Comparison of ENCODE assay signal across 8 cellular contexts in genomic region chr2:213238753-213239591, GRCh38. TPM values are rescaled to one million over a fixed set of nuclear protein-coding genes. Genes with fewer than 3 reads are reported as not detected.
DNase-seq lines count a peak whose midpoint lies in the region; ATAC-seq lines count a peak whose summit lies in the region.

No MANE protein-coding gene starts in this region.

- no peaks in the 10 kb centered on the region for H3K36me3 ChIP-seq in naive thymus-derived CD4-positive, alpha-beta T cell (ENCODE audit: control insufficient read depth in 2 of 3, insufficient read depth in 3 of 3, low read length in 3 of 3)

- H3K9me3 ChIP-seq in naive thymus-derived CD4-positive, alpha-beta T cell (ENCODE audit: control insufficient read depth in 2 of 3, low read length in 3 of 3) = no peaks in the 10 kb centered on the region

- CTCF ChIA-PET in activated CD8-positive, alpha-beta T cell treated with anti-CD3 and anti-CD28 coated beads, Interleukin-2, amount 10 ng/mL, durations not matched to agents 7 days and 5 days (lab: Charles Lee) = no interaction called here
- CTCF ChIA-PET in naive thymus-derived CD4-positive, alpha-beta T cell (lab: Charles Lee) = no interaction called here

- peaks cover 18% of the 10 kb centered on the region for H3K27me3 Mint-ChIP-seq in stimulated activated naive CD8-positive, alpha-beta T cell treated with anti-CD3 and anti-CD28 coated beads, Interleukin-15, Interleukin-2, amounts not matched to agents 100 ng/mL and 50 ng/mL, for 24 hours
- H3K27me3 Mint-ChIP-seq in activated CD8-positive, alpha-beta T cell treated with anti-CD3 and anti-CD28 coated beads, Interleukin-2, amount 10 ng/mL, durations not matched to agents 7 days and 5 days (ENCODE audit: low read depth) = peaks cover 3% of the 10 kb centered on the region
- H3K27me3 Mint-ChIP-seq in naive thymus-derived CD4-positive, alpha-beta T cell = peaks cover 21 to 41% (median 31%) of the 10 kb centered on the region in 5 donors

- POLR2A ChIA-PET in activated CD8-positive, alpha-beta T cell treated with anti-CD3 and anti-CD28 coated beads, Interleukin-2, amount 10 ng/mL, durations not matched to agents 7 days and 5 days (lab: Charles Lee) = interaction anchor here (0.7 to 1.5 kb wide), 2 partner anchors 88 to 89 kb away, joined by 4 read pairs; partner anchors contain the start of gene IKZF2
- POLR2A ChIA-PET in naive thymus-derived CD4-positive, alpha-beta T cell (lab: Charles Lee) = no interaction called here

- H3K27ac ChIP-seq in naive thymus-derived CD4-positive, alpha-beta T cell (ENCODE audit: low read depth, low read length) = no peak overlapping the region

- H3K9me3 Mint-ChIP-seq in stimulated activated naive CD8-positive, alpha-beta T cell treated with anti-CD3 and anti-CD28 coated beads, Interleukin-15, Interleukin-2, amounts not matched to agents 100 ng/mL and 50 ng/mL, for 24 hours = no peaks in the 10 kb centered on the region
- no peaks in the 10 kb centered on the region for H3K9me3 Mint-ChIP-seq in activated CD8-positive, alpha-beta T cell treated with anti-CD3 and anti-CD28 coated beads, Interleukin-2, amount 10 ng/mL, durations not matched to agents 7 days and 5 days (ENCODE audit: insufficient read depth)
- H3K9me3 Mint-ChIP-seq in naive thymus-derived CD4-positive, alpha-beta T cell = no peaks in the 10 kb centered on the region

- peaks cover 51% of the 10 kb centered on the region for H3K4me1 Mint-ChIP-seq in stimulated activated naive CD8-positive, alpha-beta T cell treated with anti-CD3 and anti-CD28 coated beads, Interleukin-15, Interleukin-2, amounts not matched to agents 100 ng/mL and 50 ng/mL, for 24 hours (ENCODE audit: low read depth)
- peaks cover 38% of the 10 kb centered on the region for H3K4me1 Mint-ChIP-seq in activated CD8-positive, alpha-beta T cell treated with anti-CD3 and anti-CD28 coated beads, Interleukin-2, amount 10 ng/mL, durations not matched to agents 7 days and 5 days (ENCODE audit: low read depth)
- peaks cover 0 to 27% (median 7%) of the 10 kb centered on the region in 7 donors for H3K4me1 Mint-ChIP-seq in naive thymus-derived CD4-positive, alpha-beta T cell

- intact Hi-C loops in naive thymus-derived CD4-positive, alpha-beta T cell (cut with micrococcal nuclease) = loop anchor here in 1 of 2 donors (5.0 kb wide), 1 partner anchor 87 kb away; the partner anchor contains the start of gene IKZF2

- no peaks in the 10 kb centered on the region for H3K4me1 ChIP-seq in naive thymus-derived CD4-positive, alpha-beta T cell (ENCODE audit: control insufficient read depth in 2 of 2, insufficient read depth in 2 of 2, low read length in 2 of 2)

- H3K4me3 Mint-ChIP-seq in stimulated activated naive CD8-positive, alpha-beta T cell treated with anti-CD3 and anti-CD28 coated beads, Interleukin-15, Interleukin-2, amounts not matched to agents 100 ng/mL and 50 ng/mL, for 24 hours = peak overlapping the region; percentile 30
- peak overlapping the region; percentile 59 for H3K4me3 Mint-ChIP-seq in activated CD8-positive, alpha-beta T cell treated with anti-CD3 and anti-CD28 coated beads, Interleukin-2, amount 10 ng/mL, durations not matched to agents 7 days and 5 days
- peak overlapping the region in 5 of 10 donors; percentile 10 to 42 (median 21) for H3K4me3 Mint-ChIP-seq in naive thymus-derived CD4-positive, alpha-beta T cell

- no peak for DNase-seq in stimulated activated naive CD8-positive, alpha-beta T cell treated with anti-CD3 and anti-CD28 coated beads, Interleukin-15, Interleukin-2, amounts not matched to agents 100 U/mL and 50 U/mL, for 24 hours
- DNase-seq in activated CD8-positive, alpha-beta T cell treated with anti-CD3 and anti-CD28 coated beads, Interleukin-2, amount 10 ng/mL, durations not matched to agents 7 days and 5 days = no peak
- no peak for DNase-seq in naive thymus-derived CD4-positive, alpha-beta T cell
- DNase-seq in NCI-H345 (lab: John Stamatoyannopoulos, UW) (no peak), NCI-H748 treated with DMSO at 0.1 percent for 48 hours (lab: John Stamatoyannopoulos, UW) (no peak), putamen (ENCODE audit: low spot score) (no peak)

- peak overlapping the region; percentile 37 for H3K27ac Mint-ChIP-seq in stimulated activated naive CD8-positive, alpha-beta T cell treated with anti-CD3 and anti-CD28 coated beads, Interleukin-15, Interleukin-2, amounts not matched to agents 100 ng/mL and 50 ng/mL, for 24 hours
- peak overlapping the region; percentile 70 for H3K27ac Mint-ChIP-seq in activated CD8-positive, alpha-beta T cell treated with anti-CD3 and anti-CD28 coated beads, Interleukin-2, amount 10 ng/mL, durations not matched to agents 7 days and 5 days
- peak overlapping the region in 5 of 9 donors; percentile 13 to 64 (median 34) for H3K27ac Mint-ChIP-seq in naive thymus-derived CD4-positive, alpha-beta T cell

- no peak for ATAC-seq in stimulated activated naive CD8-positive, alpha-beta T cell treated with anti-CD3 and anti-CD28 coated beads, Interleukin-15, Interleukin-2, amounts not matched to agents 100 U/mL and 50 U/mL, for 24 hours
- peak; percentile 41 for ATAC-seq in HG03095 (IDR thresholded peaks at IDR 0.05; ENCODE audit: unreplicated experiment)
- no peak for ATAC-seq in activated CD8-positive, alpha-beta T cell treated with anti-CD3 and anti-CD28 coated beads, Interleukin-2, amount 10 ng/mL, durations not matched to agents 7 days and 5 days
- no peak for ATAC-seq in naive thymus-derived CD4-positive, alpha-beta T cell

- H3K4me3 ChIP-seq in naive thymus-derived CD4-positive, alpha-beta T cell (ENCODE audit: low read length) = no peak overlapping the region

- no peaks in the 10 kb centered on the region for H3K36me3 Mint-ChIP-seq in stimulated activated naive CD8-positive, alpha-beta T cell treated with anti-CD3 and anti-CD28 coated beads, Interleukin-15, Interleukin-2, amounts not matched to agents 100 ng/mL and 50 ng/mL, for 24 hours (ENCODE audit: low read depth)
- no peaks in the 10 kb centered on the region for H3K36me3 Mint-ChIP-seq in activated CD8-positive, alpha-beta T cell treated with anti-CD3 and anti-CD28 coated beads, Interleukin-2, amount 10 ng/mL, durations not matched to agents 7 days and 5 days (ENCODE audit: low read depth)
- no peaks in the 10 kb centered on the region for H3K36me3 Mint-ChIP-seq in naive thymus-derived CD4-positive, alpha-beta T cell

- no peaks in the 10 kb centered on the region for H3K27me3 ChIP-seq in naive thymus-derived CD4-positive, alpha-beta T cell (ENCODE audit: control insufficient read depth in 2 of 2, insufficient read depth in 2 of 2, low read length in 2 of 2)

RNA-seq across cellular contexts. Expression of gene SPAG16, which starts 45.3 kb away (rescaled TPM):
- 10 to 100 TPM; 11.1 to 12.5 TPM for total RNA-seq in activated CD8-positive, alpha-beta T cell treated with anti-CD3 and anti-CD28 coated beads, Interleukin-2, amount 10 ng/mL, durations not matched to agents 7 days and 5 days
- 1 to 10 TPM; 4.7 to 9.7 (median 6.2) TPM for total RNA-seq in naive thymus-derived CD4-positive, alpha-beta T cell
- polyA plus RNA-seq in naive thymus-derived CD4-positive, alpha-beta T cell = 10 to 100 TPM; 11.7 to 20.2 TPM
